6 cellular contexts compared by ENCODE assay signal in genomic region chr4:75990129-75990528, GRCh38. TPM values are rescaled to one million over a fixed set of nuclear protein-coding genes. Genes with fewer than 3 reads are reported as not detected.
DNase-seq lines count a peak whose midpoint lies in the region; TF ChIP-seq lines count a peak whose summit lies in the region.

No MANE protein-coding gene starts in this region.

- peak overlapping the region; percentile 80 for H3K4me3 ChIP-seq in GM12864 (ENCODE audit: low read depth, low read length)
- peak overlapping the region; percentile 94 for H3K4me3 ChIP-seq in mononuclear cell (ENCODE audit: low read length)

- peaks cover 29% of the 10 kb centered on the region for H3K4me1 Mint-ChIP-seq in activated naive CD8-positive, alpha-beta T cell (ENCODE audit: low read depth)

- TF ChIP-seq CTCF in GM12864 (IDR thresholded peaks at IDR 0.05; ENCODE audit: low read depth, low read length, missing control alignments) = no peak

- no peaks in the 10 kb centered on the region for H3K27me3 ChIP-seq in mononuclear cell (ENCODE audit: insufficient read depth, low read length)

- no peaks in the 10 kb centered on the region for H3K27me3 Mint-ChIP-seq in activated naive CD8-positive, alpha-beta T cell

- H3K4me3 Mint-ChIP-seq in activated naive CD8-positive, alpha-beta T cell = peak overlapping the region; percentile 94

- H3K9me3 ChIP-seq in mononuclear cell (ENCODE audit: low read depth, low read length) = no peaks in the 10 kb centered on the region

- in situ Hi-C loops in G401 (cut with HindIII; ENCODE audit: low sequenced_read_pairs) = no loop called here

- peak overlapping the region; percentile 87 for H3K27ac Mint-ChIP-seq in activated naive CD8-positive, alpha-beta T cell

- no peaks in the 10 kb centered on the region for H3K9me3 Mint-ChIP-seq in activated naive CD8-positive, alpha-beta T cell (ENCODE audit: low read depth)

- peaks cover 20% of the 10 kb centered on the region for H3K36me3 Mint-ChIP-seq in activated naive CD8-positive, alpha-beta T cell

- peaks cover 31% of the 10 kb centered on the region for H3K4me1 ChIP-seq in mononuclear cell (ENCODE audit: insufficient read depth, low read length)

- no peak for DNase-seq in GM12864 (ENCODE audit: low read depth)
- DNase-seq in NCI-H1417 treated with DMSO at 0.1 percent for 48 hours (lab: John Stamatoyannopoulos, UW) = no peak
- DNase-seq in G401 (ENCODE audit: low spot score) = no peak
- no peak for DNase-seq in stimulated activated CD8-positive, alpha-beta memory T cell treated with anti-CD3 and anti-CD28 coated beads, Interleukin-4, amount 100 ng/mL, for 48 hours

RNA-seq across cellular contexts. Expression of gene SDAD1, which starts 0.6 kb away (rescaled TPM):
- 35.2 TPM for total RNA-seq in mononuclear cell
- total RNA-seq in G401 (2014; rRNA removed; shearing (Covaris generic)) = 24.2 and 47.0 TPM in 2 replicates

RNA-seq across cellular contexts. Expression of gene CXCL9, which starts 17.2 kb away (rescaled TPM):
- total RNA-seq in mononuclear cell = 0.52 TPM
- not detected in 2 replicates for total RNA-seq in G401 (2014; rRNA removed; shearing (Covaris generic))

RNA-seq across cellular contexts. Expression of gene CXCL10, which starts 33.2 kb away (rescaled TPM):
- total RNA-seq in mononuclear cell = 0.42 TPM
- total RNA-seq in G401 (2014; rRNA removed; shearing (Covaris generic)) = not detected in 2 replicates

RNA-seq across cellular contexts. Expression of gene CXCL11, which starts 45.7 kb away (rescaled TPM):
- 0.10 TPM for total RNA-seq in mononuclear cell
- not detected in 2 replicates for total RNA-seq in G401 (2014; rRNA removed; shearing (Covaris generic))

RNA-seq across cellular contexts. Expression of gene NAAA, which starts 49.3 kb away (rescaled TPM):
- total RNA-seq in mononuclear cell = 115 TPM
- total RNA-seq in G401 (2014; rRNA removed; shearing (Covaris generic)) = 23.5 and 50.0 TPM in 2 replicates
